ENCODE assay signal across 14 cellular contexts in genomic region chr11:104916442-104916841, GRCh38. TPM values are rescaled to one million over a fixed set of nuclear protein-coding genes. Genes with fewer than 3 reads are reported as not detected.
DNase-seq lines count a peak whose midpoint lies in the region; ATAC-seq, FAIRE-seq and TF ChIP-seq lines count a peak whose summit lies in the region.
"Had no signal": no experiment of that assay in that cellular context is flagged by ENCODE, and none has a peak within 500 bp of the region (broad histone marks: within the 10 kb centered on the region; RNA-seq: fewer than 3 reads in every experiment).

No MANE protein-coding gene starts in this region.

- no peak for TF ChIP-seq CTCF in fibroblast of lung (conservative IDR thresholded peaks at IDR 0.05 in 1 of 2, IDR thresholded peaks at IDR 0.05 in 1 of 2; ENCODE audit: low read depth in 1 of 2, low read length in 2 of 2)

- DNase-seq in activated CD4-positive, alpha-beta T cell treated with anti-CD3 and anti-CD28 coated beads for 36 hours: no peak
- DNase-seq in activated CD4-positive, alpha-beta T cell treated with anti-CD3 and anti-CD28 coated beads, Interleukin-2, amount 50 U/mL, for 1 hour: no peak
- no peak for DNase-seq in activated CD4-positive, alpha-beta memory T cell treated with anti-CD3 and anti-CD28 coated beads for 36 hours
- DNase-seq in fibroblast of lung (ENCODE audit: low read depth in 2 of 2) (peak; percentile 14 to 31), small intestine (peak; percentile 16), posterior vena cava (ENCODE audit: low spot score) (no peak)
- DNase-seq: NCI-H1417 treated with DMSO at 0.1 percent for 48 hours, NCI-H526 treated with DMSO at 0.1 percent for 48 hours, SHP77 had no signal

- no peaks in the 10 kb centered on the region for H3K79me2 ChIP-seq in fibroblast of lung (ENCODE audit: control insufficient read depth, insufficient read depth, low read length)

- no peaks in the 10 kb centered on the region for H3K36me3 Mint-ChIP-seq in activated CD4-positive, alpha-beta T cell treated with anti-CD3 and anti-CD28 coated beads for 36 hours (ENCODE audit: low read depth)
- no peaks in the 10 kb centered on the region for H3K36me3 Mint-ChIP-seq in activated CD4-positive, alpha-beta memory T cell treated with anti-CD3 and anti-CD28 coated beads for 36 hours

- no peak for FAIRE-seq in small intestine (lab: Jason Lieb, UNC)
- FAIRE-seq: GM12891, H1 had no signal

- H3K9ac ChIP-seq in fibroblast of lung (ENCODE audit: insufficient read depth, low read length): no peak overlapping the region

- no peak for ATAC-seq in activated CD4-positive, alpha-beta T cell treated with anti-CD3 and anti-CD28 coated beads for 36 hours
- ATAC-seq in GM19463 (IDR thresholded peaks at IDR 0.05; ENCODE audit: unreplicated experiment): no peak
- no peak for ATAC-seq in HG02588 (IDR thresholded peaks at IDR 0.05; ENCODE audit: unreplicated experiment)

- no peak overlapping the region for H3K4me2 ChIP-seq in fibroblast of lung (ENCODE audit: extremely low read depth, insufficient read depth, low read length)

- H3K4me3 ChIP-seq in fibroblast of lung (replicated peaks in 1 of 4; ENCODE audit: control extremely low read depth in 1 of 4, insufficient read depth in 1 of 4, low read depth in 3 of 4, low read length in 4 of 4) (peak overlapping the region in 1 of 4 experiments; percentile 59), small intestine (ENCODE audit: low read depth in 1 of 2, low read length in 2 of 2) (no peak overlapping the region)

- H3K27me3 ChIP-seq in fibroblast of lung (ENCODE audit: control insufficient read depth, insufficient read depth, low read length) (no peaks in the 10 kb centered on the region), small intestine (ENCODE audit: control insufficient read depth in 2 of 2, insufficient read depth in 2 of 2, low read length in 2 of 2) (no peaks in the 10 kb centered on the region)

- CTCF ChIA-PET in activated CD4-positive, alpha-beta T cell treated with anti-CD3 and anti-CD28 coated beads for 36 hours (lab: Charles Lee): interaction anchor here (0.6 to 2.1 kb wide), 4 partner anchors 16 to 30 kb away, joined by 3 to 8 read pairs (median 4); no protein-coding TSS in a partner anchor
- CTCF ChIA-PET in activated CD4-positive, alpha-beta memory T cell treated with anti-CD3 and anti-CD28 coated beads for 36 hours (lab: Charles Lee): interaction anchor here (1.9 kb wide), 1 partner anchor 28 kb away, joined by 5 read pairs; no protein-coding TSS in a partner anchor

- peaks cover 50% of the 10 kb centered on the region for H3K4me1 Mint-ChIP-seq in activated CD4-positive, alpha-beta T cell treated with anti-CD3 and anti-CD28 coated beads for 36 hours
- peaks cover 51% of the 10 kb centered on the region for H3K4me1 Mint-ChIP-seq in activated CD4-positive, alpha-beta memory T cell treated with anti-CD3 and anti-CD28 coated beads for 36 hours (ENCODE audit: low read depth)

- H4K20me1 ChIP-seq in fibroblast of lung (ENCODE audit: control insufficient read depth, extremely low read depth, insufficient read depth, low read length): no peaks in the 10 kb centered on the region

- no peaks in the 10 kb centered on the region for H3K36me3 ChIP-seq in fibroblast of lung (ENCODE audit: control insufficient read depth, insufficient read depth, low read length)
- H3K36me3 ChIP-seq in small intestine (ENCODE audit: control insufficient read depth in 2 of 2, insufficient read depth in 2 of 2, low read length in 2 of 2): no peaks in the 10 kb centered on the region

- H3K9me3 Mint-ChIP-seq in activated CD4-positive, alpha-beta T cell treated with anti-CD3 and anti-CD28 coated beads for 36 hours (ENCODE audit: low read depth): no peaks in the 10 kb centered on the region
- H3K9me3 Mint-ChIP-seq in activated CD4-positive, alpha-beta memory T cell treated with anti-CD3 and anti-CD28 coated beads for 36 hours: no peaks in the 10 kb centered on the region

- H3K27me3 Mint-ChIP-seq in activated CD4-positive, alpha-beta T cell treated with anti-CD3 and anti-CD28 coated beads for 36 hours: no peaks in the 10 kb centered on the region
- no peaks in the 10 kb centered on the region for H3K27me3 Mint-ChIP-seq in activated CD4-positive, alpha-beta memory T cell treated with anti-CD3 and anti-CD28 coated beads for 36 hours

- H2AFZ ChIP-seq in fibroblast of lung (ENCODE audit: low read length): no peak overlapping the region

- POLR2A ChIA-PET in activated CD4-positive, alpha-beta T cell treated with anti-CD3 and anti-CD28 coated beads for 36 hours (lab: Charles Lee): interaction anchor here (0.6 kb wide), 1 partner anchor 1771 kb away, joined by 5 read pairs; no protein-coding TSS in a partner anchor
- POLR2A ChIA-PET in activated CD4-positive, alpha-beta memory T cell treated with anti-CD3 and anti-CD28 coated beads for 36 hours (lab: Charles Lee): interaction anchor here (2.9 kb wide), 1 partner anchor 9 kb away, joined by 12 read pairs; no protein-coding TSS in a partner anchor

- no peak overlapping the region for H3K27ac ChIP-seq in fibroblast of lung (ENCODE audit: insufficient read depth, low read length)
- H3K27ac ChIP-seq in small intestine (ENCODE audit: low read depth in 1 of 2, low read length in 1 of 2): no peak overlapping the region

- peaks cover 2% of the 10 kb centered on the region for H3K4me1 ChIP-seq in fibroblast of lung (ENCODE audit: control insufficient read depth, extremely low read depth, insufficient read depth, low read length)
- H3K4me1 ChIP-seq in small intestine (ENCODE audit: control insufficient read depth in 2 of 2, insufficient read depth in 1 of 2, low read depth in 1 of 2, low read length in 1 of 2): peaks cover 0 to 4% of the 10 kb centered on the region in 2 donors

- H3K4me3 Mint-ChIP-seq in activated CD4-positive, alpha-beta T cell treated with anti-CD3 and anti-CD28 coated beads for 36 hours: peak overlapping the region; percentile 43
- H3K4me3 Mint-ChIP-seq in activated CD4-positive, alpha-beta memory T cell treated with anti-CD3 and anti-CD28 coated beads for 36 hours: peak overlapping the region; percentile 62

- no peaks in the 10 kb centered on the region for H3K9me3 ChIP-seq in fibroblast of lung (ENCODE audit: control insufficient read depth, insufficient read depth, low read depth, low read length)
- no peaks in the 10 kb centered on the region for H3K9me3 ChIP-seq in small intestine (ENCODE audit: control insufficient read depth, low read depth)

- H3K27ac Mint-ChIP-seq in activated CD4-positive, alpha-beta T cell treated with anti-CD3 and anti-CD28 coated beads for 36 hours: peak overlapping the region; percentile 84
- H3K27ac Mint-ChIP-seq in activated CD4-positive, alpha-beta memory T cell treated with anti-CD3 and anti-CD28 coated beads for 36 hours: peak overlapping the region; percentile 68

- intact Hi-C loops in activated CD4-positive, alpha-beta T cell treated with anti-CD3 and anti-CD28 coated beads for 36 hours (cut with DNase I, micrococcal nuclease): loop anchor here (5.0 to 10.0 kb wide), 4 partner anchors 39 to 378 kb away; partner anchors contain the start of gene CASP4 (in 1 of the 2)
- intact Hi-C loops in activated CD4-positive, alpha-beta memory T cell treated with anti-CD3 and anti-CD28 coated beads for 36 hours (cut with micrococcal nuclease): loop anchor here (1.0 to 5.0 kb wide), 3 partner anchors 8 to 294 kb away; no protein-coding TSS in a partner anchor
- intact Hi-C loops in posterior vena cava (cut with DNase I): no loop called here

RNA-seq across cellular contexts. Expression of gene CASP12, which starts 18.2 kb away (rescaled TPM):
- total RNA-seq in activated CD4-positive, alpha-beta T cell treated with anti-CD3 and anti-CD28 coated beads for 36 hours: not detected
- not detected for total RNA-seq in activated CD4-positive, alpha-beta memory T cell treated with anti-CD3 and anti-CD28 coated beads for 36 hours
- 0.17 and 0.26 TPM in 2 replicates for total RNA-seq in fibroblast of lung
- polyA plus RNA-seq in fibroblast of lung: 0.09 TPM in 1 of 2 replicates, not detected in the other
- not detected in 2 replicates for polyA plus RNA-seq in fibroblast of lung (2012)
- polyA minus RNA-seq in fibroblast of lung (ENCODE audit: low replicate concordance): not detected in 2 replicates
- under 1 TPM in 1 of 3 donors, not detected in 2; 0.18 TPM for polyA plus RNA-seq in small intestine
- total RNA-seq in posterior vena cava: 1 to 10 TPM; 1.5 to 2.0 TPM
- total RNA-seq: A172, H1 had no signal
- polyA plus RNA-seq: H1 had no signal

RNA-seq across cellular contexts. Expression of gene CASP4, which starts 51.9 kb away (rescaled TPM):
- 10 to 100 TPM; 48.8 to 59.1 TPM for total RNA-seq in activated CD4-positive, alpha-beta T cell treated with anti-CD3 and anti-CD28 coated beads for 36 hours
- total RNA-seq in activated CD4-positive, alpha-beta memory T cell treated with anti-CD3 and anti-CD28 coated beads for 36 hours: 10 to 100 TPM; 58.2 to 58.3 TPM
- total RNA-seq in fibroblast of lung (196 TPM in 2 replicates), posterior vena cava (10 to 100 TPM; 43.5 to 57.3 TPM)
- polyA plus RNA-seq in fibroblast of lung (204 and 217 TPM in 2 replicates), small intestine (100 to 1,000 TPM in 1 of 3 donors, 10 to 100 TPM in 2; 82.8 to 113 (median 86.8) TPM)
- 115 and 130 TPM in 2 replicates for polyA plus RNA-seq in fibroblast of lung (2012)
- 35.3 and 45.2 TPM in 2 replicates for polyA minus RNA-seq in fibroblast of lung (ENCODE audit: low replicate concordance)
- total RNA-seq: H1 had no signal

Comparison
In these comparisons a context has a peak if more than half of its experiments do, and no peak if none do; other contexts are left out.
1. DNase-seq: peak in fibroblast of lung (2 of 2) and small intestine (single experiment); none in activated CD4-positive, alpha-beta T cell treated with anti-CD3 and anti-CD28 coated beads for 36 hours (single experiment), activated CD4-positive, alpha-beta T cell treated with anti-CD3 and anti-CD28 coated beads, Interleukin-2, amount 50 U/mL, for 1 hour (single experiment), activated CD4-positive, alpha-beta memory T cell treated with anti-CD3 and anti-CD28 coated beads for 36 hours (single experiment) and posterior vena cava (single experiment).
2. intact Hi-C loops: an anchor here in activated CD4-positive, alpha-beta T cell treated with anti-CD3 and anti-CD28 coated beads for 36 hours (5.0 to 10.0 kb wide) and activated CD4-positive, alpha-beta memory T cell treated with anti-CD3 and anti-CD28 coated beads for 36 hours (1.0 to 5.0 kb wide); none called in posterior vena cava.